ENCODE assay signal across 16 cellular contexts in genomic region chr5:139966856-139967255, GRCh38.
DNase-seq lines count a peak whose midpoint lies in the region; ATAC-seq and TF ChIP-seq lines count a peak whose summit lies in the region.
"Had no signal": no experiment of that assay in that cellular context is flagged by ENCODE, and none has a peak within 500 bp of the region (broad histone marks: within the 10 kb centered on the region; RNA-seq: fewer than 3 reads in every experiment).

No MANE protein-coding gene starts in this region.

- DNase-seq in H7 = peak; percentile 16
- peak; percentile 16 for DNase-seq in lung (ENCODE audit: low spot score)
- peak; percentile 2 for DNase-seq in testis
- DNase-seq in GM03348 (ENCODE audit: low spot score) = no peak
- no peak for DNase-seq in NCI-H1436 treated with DMSO at 0.1 percent for 48 hours (lab: John Stamatoyannopoulos, UW)
- DNase-seq: BE2C, COR-L47, DND-41, GDM1, HCEC 1CT, HFFc6, IMR-90 had no signal

- H3K27ac ChIP-seq in BLaER1 (no peak overlapping the region), lung (ENCODE audit: low read depth in 1 of 2, low read length in 1 of 2) (no peak overlapping the region), testis (no peak overlapping the region)
- H3K27ac ChIP-seq: A549 had no signal

- no peak for TF ChIP-seq POLR2A in testis (IDR thresholded peaks at IDR 0.05)

- TF ChIP-seq CTCF in lung (IDR thresholded peaks at IDR 0.05; ENCODE audit: control extremely low read depth, extremely low read depth) (no peak), testis (IDR thresholded peaks at IDR 0.05) (no peak)

- H3K36me3 ChIP-seq in BLaER1 (no peaks in the 10 kb centered on the region), H7 (replicated peaks; ENCODE audit: control insufficient read depth, insufficient read depth, low read length) (no peaks in the 10 kb centered on the region), lung (ENCODE audit: control insufficient read depth in 2 of 2, insufficient read depth in 2 of 2, low read length in 2 of 2) (no peaks in the 10 kb centered on the region), testis (ENCODE audit: low read depth, missing control alignments) (no peaks in the 10 kb centered on the region)
- H3K36me3 ChIP-seq: BE2C had no signal

- H3K4me1 ChIP-seq in BLaER1 = no peaks in the 10 kb centered on the region
- H3K4me1 ChIP-seq in lung (ENCODE audit: control insufficient read depth in 2 of 2, insufficient read depth in 2 of 2, low read length in 2 of 2) = no peaks in the 10 kb centered on the region
- H3K4me1 ChIP-seq in testis = peaks cover 16% of the 10 kb centered on the region
- H3K4me1 ChIP-seq: A549 had no signal

- H3K9me3 ChIP-seq in BLaER1 (no peaks in the 10 kb centered on the region), lung (ENCODE audit: control insufficient read depth in 2 of 2, insufficient read depth in 1 of 2, low read length in 1 of 2) (no peaks in the 10 kb centered on the region), testis (no peaks in the 10 kb centered on the region)
- H3K9me3 ChIP-seq: A549, BE2C had no signal

- intact Hi-C loops in testis (cut with DNase I; ENCODE audit: low total_unique reads) = loop anchor here (5.0 to 10.0 kb wide), 2 partner anchors 92 to 180 kb away; no protein-coding TSS in a partner anchor

- H4K20me1 ChIP-seq in BLaER1 = no peaks in the 10 kb centered on the region

- ATAC-seq in lung (ENCODE audit: insufficient read depth, low FRiP score) (no peak), HG03469 (IDR thresholded peaks at IDR 0.05; ENCODE audit: unreplicated experiment) (no peak)
- ATAC-seq: A549; CD8-positive, alpha-beta T cell had no signal

- WGBS in lung, 2 donors = 96 to 97% methylated on average over 4 of the region's 4 CpGs
- WGBS in testis, 2 donors = 87 to 96% methylated on average over 4 of the region's 4 CpGs

- H3K4me3 ChIP-seq in BLaER1 (no peak overlapping the region), H7 (ENCODE audit: insufficient read depth, low read depth, low read length) (no peak overlapping the region), lung (no peak overlapping the region), testis (no peak overlapping the region)
- H3K4me3 ChIP-seq: A549 had no signal

- H3K4me2 ChIP-seq in BLaER1 = no peak overlapping the region
- H3K4me2 ChIP-seq: A549 had no signal

- no peaks in the 10 kb centered on the region for H3K27me3 ChIP-seq in BLaER1
- H3K27me3 ChIP-seq in H7 (ENCODE audit: control insufficient read depth, insufficient read depth, low read length) = peaks cover 2% of the 10 kb centered on the region; the same call in 1 of the 2 replicates
- H3K27me3 ChIP-seq in lung (ENCODE audit: control insufficient read depth, insufficient read depth) = no peaks in the 10 kb centered on the region
- no peaks in the 10 kb centered on the region for H3K27me3 ChIP-seq in testis
- H3K27me3 ChIP-seq: BE2C had no signal

- 0 out of 2 replicates have a peak overlapping the region, but pooled peaks have one; percentile 3 for H3K9ac ChIP-seq in BLaER1

Comparison
In these comparisons a context has a peak if more than half of its experiments do, and no peak if none do; other contexts are left out.
1. DNase-seq: peak in H7 (single experiment), lung (single experiment) and testis (single experiment); none in GM03348 (single experiment) and NCI-H1436 treated with DMSO at 0.1 percent for 48 hours (single experiment).